12 cellular contexts compared by ENCODE assay signal in genomic region chr16:66741971-66742396, GRCh38. TPM values are rescaled to one million over a fixed set of nuclear protein-coding genes. Genes with fewer than 3 reads are reported as not detected.
DNase-seq lines count a peak whose midpoint lies in the region; ATAC-seq and TF ChIP-seq lines count a peak whose summit lies in the region.
"Had no signal": no experiment of that assay in that cellular context is flagged by ENCODE, and none has a peak within 500 bp of the region (broad histone marks: within the 10 kb centered on the region; RNA-seq: fewer than 3 reads in every experiment).

No MANE protein-coding gene starts in this region.

- 19 to 23% methylated on average over 3 of the region's 3 CpGs for WGBS in lung, 2 donors

- H3K4me1 ChIP-seq in lung (ENCODE audit: control insufficient read depth in 2 of 2, insufficient read depth in 2 of 2, low read length in 2 of 2): peaks cover 9 to 13% of the 10 kb centered on the region in 2 donors

- no peaks in the 10 kb centered on the region for H3K9me3 ChIP-seq in lung (ENCODE audit: control insufficient read depth in 2 of 2, insufficient read depth in 1 of 2, low read length in 1 of 2)

- intact Hi-C loops in dendritic cell treated with granulocyte-macrophage colony-stimulating factor and Interleukin-4, amounts not matched to agents 40 ng/mL and 50 ng/mL, for 4 days (cut with micrococcal nuclease): no loop called here

- H3K27ac ChIP-seq in lung (ENCODE audit: low read depth in 1 of 2, low read length in 1 of 2) (peak overlapping the region; percentile 55 to 84), substantia nigra (ENCODE audit: low read depth, low read length, poor library complexity, severe bottlenecking) (peak overlapping the region; percentile 94)

- DNase-seq in M059J (ENCODE audit: low read depth): peak; percentile 35
- no peak for DNase-seq in lung (ENCODE audit: low spot score)
- no peak for DNase-seq in substantia nigra (lab: John Stamatoyannopoulos, UW)
- DNase-seq in activated naive CD4-positive, alpha-beta T cell treated with Interleukin-2 at 50 U/mL for 16 hours: no peak
- DNase-seq in activated T-cell treated with anti-CD3 and anti-CD28 coated beads for 4 hours: no peak
- DNase-seq: NCI-H526 treated with DMSO at 0.1 percent for 48 hours; stimulated activated CD8-positive, alpha-beta memory T cell treated with anti-CD3 and anti-CD28 coated beads, Interleukin-4, amount 100 ng/mL, for 48 hours had no signal

- no peak overlapping the region for H3K4me3 ChIP-seq in lung

- no peak overlapping the region for H3K4me3 Mint-ChIP-seq in dendritic cell treated with granulocyte-macrophage colony-stimulating factor and Interleukin-4, amounts not matched to agents 40 ng/mL and 50 ng/mL, for 4 days
- H3K4me3 Mint-ChIP-seq: central memory CD8-positive, alpha-beta T cell had no signal

- peaks cover 87% of the 10 kb centered on the region for H3K36me3 Mint-ChIP-seq in dendritic cell treated with granulocyte-macrophage colony-stimulating factor and Interleukin-4, amounts not matched to agents 40 ng/mL and 50 ng/mL, for 4 days (ENCODE audit: low read depth)

- ATAC-seq in lung (ENCODE audit: insufficient read depth, low FRiP score) (no peak), HG03025 (IDR thresholded peaks at IDR 0.05; ENCODE audit: low FRiP score, unreplicated experiment) (no peak), HG02588 (IDR thresholded peaks at IDR 0.05; ENCODE audit: unreplicated experiment) (no peak)

- no peaks in the 10 kb centered on the region for H3K9me3 Mint-ChIP-seq in dendritic cell treated with granulocyte-macrophage colony-stimulating factor and Interleukin-4, amounts not matched to agents 40 ng/mL and 50 ng/mL, for 4 days
- H3K9me3 Mint-ChIP-seq: central memory CD8-positive, alpha-beta T cell had no signal

- peaks cover 12 to 32% of the 10 kb centered on the region in 2 donors for H3K36me3 ChIP-seq in lung (ENCODE audit: control insufficient read depth in 2 of 2, insufficient read depth in 2 of 2, low read length in 2 of 2)

- no peaks in the 10 kb centered on the region for H3K27me3 ChIP-seq in lung (ENCODE audit: control insufficient read depth, insufficient read depth)

- peaks cover 43% of the 10 kb centered on the region for H3K4me1 Mint-ChIP-seq in dendritic cell treated with granulocyte-macrophage colony-stimulating factor and Interleukin-4, amounts not matched to agents 40 ng/mL and 50 ng/mL, for 4 days (ENCODE audit: low read depth)

- no peak for TF ChIP-seq CTCF in lung (IDR thresholded peaks at IDR 0.05; ENCODE audit: control extremely low read depth, extremely low read depth)

- H3K27me3 Mint-ChIP-seq in dendritic cell treated with granulocyte-macrophage colony-stimulating factor and Interleukin-4, amounts not matched to agents 40 ng/mL and 50 ng/mL, for 4 days: no peaks in the 10 kb centered on the region
- H3K27me3 Mint-ChIP-seq: central memory CD8-positive, alpha-beta T cell had no signal

- H3K27ac Mint-ChIP-seq in dendritic cell treated with granulocyte-macrophage colony-stimulating factor and Interleukin-4, amounts not matched to agents 40 ng/mL and 50 ng/mL, for 4 days: peak overlapping the region; percentile 80

RNA-seq across cellular contexts. Expression of gene DYNC1LI2, which starts 9.4 kb away (rescaled TPM):
- 79.5 and 92.4 TPM in 2 replicates for total RNA-seq in M059J (2014; rRNA removed; shearing (Covaris generic))
- total RNA-seq in lung: 100 to 1,000 TPM; 140 to 147 TPM
- polyA plus RNA-seq in lung: 10 to 100 TPM; 40.7 to 48.8 TPM

RNA-seq across cellular contexts. Expression of gene CMTM4, which starts 45.4 kb away (rescaled TPM):
- 15.2 and 18.4 TPM in 2 replicates for total RNA-seq in M059J (2014; rRNA removed; shearing (Covaris generic))
- total RNA-seq in lung: 10 to 100 TPM; 38.0 to 78.0 TPM
- 10 to 100 TPM; 24.3 to 26.1 TPM for polyA plus RNA-seq in lung

RNA-seq across cellular contexts. Expression of gene TERB1, which starts 59.4 kb away (rescaled TPM):
- not detected in 2 replicates for total RNA-seq in M059J (2014; rRNA removed; shearing (Covaris generic))
- not detected for total RNA-seq in lung
- polyA plus RNA-seq in lung: not detected
- total RNA-seq: HT1080 had no signal
